Comparison of ENCODE assay signal across 8 cellular contexts in the genomic region with DNA sequence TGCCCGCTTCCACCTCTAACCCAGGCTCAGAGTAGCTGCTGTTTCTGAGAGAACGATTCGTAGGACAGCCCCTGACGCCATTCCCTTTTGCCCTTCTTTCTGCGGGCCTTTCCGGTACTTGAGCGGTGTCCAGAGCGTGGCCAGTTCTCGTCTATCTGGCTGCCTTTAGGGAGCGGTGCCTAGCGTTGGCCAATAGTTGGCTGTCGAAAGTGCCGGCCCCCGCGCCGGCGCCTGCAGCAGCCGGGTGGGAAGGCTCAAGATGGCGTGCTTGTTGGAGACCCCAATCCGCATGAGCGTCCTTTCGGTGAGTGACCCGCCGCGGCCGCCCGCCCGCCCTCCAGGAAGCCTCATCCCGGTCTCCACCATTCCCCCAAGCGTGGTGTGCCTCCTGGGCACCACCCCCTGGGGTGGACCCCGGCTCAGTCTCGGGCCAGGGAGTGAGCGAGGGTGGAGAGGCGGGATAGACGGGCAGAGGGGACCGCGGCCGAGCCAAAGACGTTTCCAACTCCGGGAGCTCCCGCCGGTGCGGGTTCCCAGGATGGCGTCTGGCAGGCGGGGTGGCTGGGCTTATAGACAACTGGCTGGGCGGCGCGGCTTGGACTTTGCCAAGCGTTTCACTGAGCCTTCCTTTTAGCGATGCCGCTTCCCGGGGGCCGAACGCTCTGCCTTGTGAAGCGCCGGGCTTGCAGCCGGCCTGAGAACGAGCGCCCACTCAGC. TPM values are rescaled to one million over a fixed set of nuclear protein-coding genes. Genes with fewer than 3 reads are reported as not detected.
DNase-seq lines count a peak whose midpoint lies in the region; ATAC-seq and TF ChIP-seq lines count a peak whose summit lies in the region.

A gene with protein sequence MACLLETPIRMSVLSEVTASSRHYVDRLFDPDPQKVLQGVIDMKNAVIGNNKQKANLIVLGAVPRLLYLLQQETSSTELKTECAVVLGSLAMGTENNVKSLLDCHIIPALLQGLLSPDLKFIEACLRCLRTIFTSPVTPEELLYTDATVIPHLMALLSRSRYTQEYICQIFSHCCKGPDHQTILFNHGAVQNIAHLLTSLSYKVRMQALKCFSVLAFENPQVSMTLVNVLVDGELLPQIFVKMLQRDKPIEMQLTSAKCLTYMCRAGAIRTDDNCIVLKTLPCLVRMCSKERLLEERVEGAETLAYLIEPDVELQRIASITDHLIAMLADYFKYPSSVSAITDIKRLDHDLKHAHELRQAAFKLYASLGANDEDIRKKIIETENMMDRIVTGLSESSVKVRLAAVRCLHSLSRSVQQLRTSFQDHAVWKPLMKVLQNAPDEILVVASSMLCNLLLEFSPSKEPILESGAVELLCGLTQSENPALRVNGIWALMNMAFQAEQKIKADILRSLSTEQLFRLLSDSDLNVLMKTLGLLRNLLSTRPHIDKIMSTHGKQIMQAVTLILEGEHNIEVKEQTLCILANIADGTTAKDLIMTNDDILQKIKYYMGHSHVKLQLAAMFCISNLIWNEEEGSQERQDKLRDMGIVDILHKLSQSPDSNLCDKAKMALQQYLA (plus strand): TSS at position 6 of the 717 bp plus-strand sequence. CDS start 254 bp downstream, at position 260.

- POLR2A ChIA-PET in CD8-positive, alpha-beta T cell (lab: Charles Lee) = interaction anchor here (0.9 to 4.1 kb wide), 5 partner anchors 9 to 407 kb away, joined by 3 to 35 read pairs (median 4); partner anchors contain the start of genes CEP70, DBR1 and NME9

- H3K36me3 ChIP-seq in CD8-positive, alpha-beta T cell (ENCODE audit: insufficient read depth, low read length) = no peaks in the 10 kb centered on the region
- H3K36me3 ChIP-seq in gastroesophageal sphincter (peaks cover 0 to 6% of the 10 kb centered on the region in 2 donors), neuronal stem cell (replicated peaks in 1 of 2; ENCODE audit: control insufficient read depth in 2 of 2, insufficient read depth in 2 of 2, low read length in 2 of 2) (peaks cover 2 to 27% of the 10 kb centered on the region in 2 donors)

- H3K79me1 ChIP-seq in neuronal stem cell (ENCODE audit: low read depth, low read length) = peaks cover 2% of the 10 kb centered on the region

- H2BK120ac ChIP-seq in neuronal stem cell (ENCODE audit: low read depth, low read length) = no peak within 1 kb of the TSS

- H4K91ac ChIP-seq in neuronal stem cell (ENCODE audit: low read depth, low read length, poor library complexity) = no peak within 1 kb of the TSS

- no peaks in the 10 kb centered on the region for H3K9me3 ChIP-seq in CD8-positive, alpha-beta T cell (ENCODE audit: low read length)
- H3K9me3 ChIP-seq in gastroesophageal sphincter (no peaks in the 10 kb centered on the region), neuronal stem cell (replicated peaks in 1 of 2; ENCODE audit: control insufficient read depth in 2 of 2, insufficient read depth in 1 of 2, low read depth in 1 of 2, low read length in 2 of 2) (peaks cover 1 to 8% of the 10 kb centered on the region in 2 donors)

- H3K27ac ChIP-seq in CD8-positive, alpha-beta T cell (ENCODE audit: low read depth, low read length) = peak within 1 kb of the TSS; percentile 90
- H3K27ac ChIP-seq in gastroesophageal sphincter (peak within 1 kb of the TSS; percentile 95 to 99 (median 98)), neuronal stem cell (replicated peaks; ENCODE audit: low read length) (peak within 1 kb of the TSS; percentile 90)

- H3K4me3 Mint-ChIP-seq in CD8-positive, alpha-beta T cell = peak within 1 kb of the TSS; percentile 97
- H3K4me3 Mint-ChIP-seq in activated naive CD4-positive, alpha-beta T cell treated with anti-CD3 and anti-CD28 coated beads, Interleukin-2, amount 50 U/mL, for 24 hours = peak within 1 kb of the TSS; percentile 97

- H4K8ac ChIP-seq in neuronal stem cell (ENCODE audit: low read depth, low read length) = no peak within 1 kb of the TSS

- H3K4me1 Mint-ChIP-seq in CD8-positive, alpha-beta T cell (ENCODE audit: low read depth) = peaks cover 40% of the 10 kb centered on the region
- H3K4me1 Mint-ChIP-seq in activated naive CD4-positive, alpha-beta T cell treated with anti-CD3 and anti-CD28 coated beads, Interleukin-2, amount 50 U/mL, for 24 hours = peaks cover 45% of the 10 kb centered on the region

- H3K14ac ChIP-seq in neuronal stem cell (ENCODE audit: low read length) = peak within 1 kb of the TSS; percentile 60

- no peak for TF ChIP-seq CTCF in CD8-positive, alpha-beta T cell (IDR thresholded peaks at IDR 0.05)
- TF ChIP-seq CTCF in gastroesophageal sphincter (IDR thresholded peaks at IDR 0.05) = no peak

- H3K4ac ChIP-seq in neuronal stem cell (ENCODE audit: low read length) = no peak within 1 kb of the TSS

- peak in 4 of 7 experiments; percentile 26 to 49 (median 32) for DNase-seq in CD8-positive, alpha-beta T cell
- DNase-seq in NOMO-1 treated with DMSO at 0.1 percent for 48 hours (lab: John Stamatoyannopoulos, UW; ENCODE audit: unreplicated experiment) (peak; percentile 63), neuronal stem cell (ENCODE audit: low spot score) (peak; percentile 84), NCI-H774 (lab: John Stamatoyannopoulos, UW) (no peak)

- CTCF ChIA-PET in CD8-positive, alpha-beta T cell (lab: Charles Lee) = interaction anchor here (1.2 kb wide), 2 partner anchors 16 to 140 kb away, joined by 3 read pairs; no protein-coding TSS in a partner anchor

- peak within 1 kb of the TSS; percentile 94 for H3K4me3 ChIP-seq in CD8-positive, alpha-beta T cell (ENCODE audit: low read depth, low read length)
- H3K4me3 ChIP-seq in gastroesophageal sphincter (peak within 1 kb of the TSS; percentile 95), neuronal stem cell (ENCODE audit: low read length in 2 of 2) (peak within 1 kb of the TSS; percentile 92 to 98)

- peaks cover 5% of the 10 kb centered on the region for H3K27me3 Mint-ChIP-seq in CD8-positive, alpha-beta T cell (ENCODE audit: low read depth)
- H3K27me3 Mint-ChIP-seq in activated naive CD4-positive, alpha-beta T cell treated with anti-CD3 and anti-CD28 coated beads, Interleukin-2, amount 50 U/mL, for 24 hours = no peaks in the 10 kb centered on the region

- H2AFZ ChIP-seq in neuronal stem cell (ENCODE audit: low read length) = peak within 1 kb of the TSS; percentile 100

- 0 to 10% methylated on average over 2 to 6 of the region's 59 CpGs for WGBS in gastroesophageal sphincter (ENCODE audit: low coverage in 1 of 2), 2 donors
- no CpG with 5 or more reads among the region's 59 CpGs for WGBS in neuronal stem cell (ENCODE audit: extremely low coverage in 2 of 2, insufficient read length in 2 of 2, insufficient replicate concordance in 1 of 2), 2 donors

- peak within 1 kb of the TSS; percentile 99 for H3K18ac ChIP-seq in neuronal stem cell (ENCODE audit: low read length)

- H2AK5ac ChIP-seq in neuronal stem cell (ENCODE audit: low read depth, low read length) = no peak within 1 kb of the TSS

- H2BK12ac ChIP-seq in neuronal stem cell (ENCODE audit: low read length) = no peak within 1 kb of the TSS

- H3K4me1 ChIP-seq in CD8-positive, alpha-beta T cell (ENCODE audit: insufficient read depth, low read length) = peaks cover 29% of the 10 kb centered on the region
- H3K4me1 ChIP-seq in gastroesophageal sphincter = peaks cover 7 to 46% (median 12%) of the 10 kb centered on the region in 3 donors
- peaks cover 0 to 2% of the 10 kb centered on the region in 2 donors for H3K4me1 ChIP-seq in neuronal stem cell (ENCODE audit: control insufficient read depth in 2 of 2, insufficient read depth in 1 of 2, low read depth in 1 of 2, low read length in 2 of 2)

- peak; percentile 54 for ATAC-seq in CD8-positive, alpha-beta T cell
- ATAC-seq in GM18873 (IDR thresholded peaks at IDR 0.05; ENCODE audit: low FRiP score, unreplicated experiment) (peak; percentile 52), HG03097 (IDR thresholded peaks at IDR 0.05; ENCODE audit: low FRiP score, unreplicated experiment) (peak; percentile 52), gastroesophageal sphincter (peak; percentile 61)

- H3K4me2 ChIP-seq in neuronal stem cell (ENCODE audit: insufficient read depth, low read length, poor library complexity, severe bottlenecking) = peak within 1 kb of the TSS; percentile 74

- no peaks in the 10 kb centered on the region for H3K27me3 ChIP-seq in CD8-positive, alpha-beta T cell (ENCODE audit: insufficient read depth, low read length)
- H3K27me3 ChIP-seq in gastroesophageal sphincter = no peaks in the 10 kb centered on the region
- peaks cover 0 to 20% (median 6%) of the 10 kb centered on the region in 3 experiments for H3K27me3 ChIP-seq in neuronal stem cell (ENCODE audit: control insufficient read depth in 3 of 3, insufficient read depth in 3 of 3, low read depth in 1 of 3, low read length in 3 of 3)

- H3K23ac ChIP-seq in neuronal stem cell (ENCODE audit: low read depth, low read length, poor library complexity) = peak within 1 kb of the TSS; percentile 16

- no peak for TF ChIP-seq EP300 in gastroesophageal sphincter (IDR thresholded peaks at IDR 0.05)

- peak; percentile 51 to 55 for TF ChIP-seq POLR2A in gastroesophageal sphincter (IDR thresholded peaks at IDR 0.05)

- intact Hi-C loops in CD8-positive, alpha-beta T cell (cut with DNase I, micrococcal nuclease) = loop anchor here (1.0 to 10.0 kb wide), 10 partner anchors 13 to 1991 kb away; partner anchors contain the start of genes CEP70 (in 2 of the 2), DBR1 (in 2 of the 2), FAIM (in 2 of the 2) and NME9 (in 2 of the 2)

- no peaks in the 10 kb centered on the region for H3K9me3 Mint-ChIP-seq in CD8-positive, alpha-beta T cell
- H3K9me3 Mint-ChIP-seq in activated naive CD4-positive, alpha-beta T cell treated with anti-CD3 and anti-CD28 coated beads, Interleukin-2, amount 50 U/mL, for 24 hours = no peaks in the 10 kb centered on the region

- peak within 1 kb of the TSS; percentile 98 for H3K27ac Mint-ChIP-seq in CD8-positive, alpha-beta T cell
- H3K27ac Mint-ChIP-seq in activated naive CD4-positive, alpha-beta T cell treated with anti-CD3 and anti-CD28 coated beads, Interleukin-2, amount 50 U/mL, for 24 hours = peak within 1 kb of the TSS; percentile 98

- H2BK5ac ChIP-seq in neuronal stem cell (ENCODE audit: low read length) = peak within 1 kb of the TSS; percentile 40

- peak within 1 kb of the TSS; percentile 94 for H3K9ac ChIP-seq in neuronal stem cell (ENCODE audit: low read depth, low read length, poor library complexity)

- no peak within 1 kb of the TSS for H2BK15ac ChIP-seq in neuronal stem cell (ENCODE audit: low read length)

- peaks cover 22% of the 10 kb centered on the region for H3K36me3 Mint-ChIP-seq in CD8-positive, alpha-beta T cell
- H3K36me3 Mint-ChIP-seq in activated naive CD4-positive, alpha-beta T cell treated with anti-CD3 and anti-CD28 coated beads, Interleukin-2, amount 50 U/mL, for 24 hours = peaks cover 7% of the 10 kb centered on the region

RNA-seq across cellular contexts. Expression of the gene that starts here (rescaled TPM):
- 10 to 100 TPM; 81.9 to 82.6 TPM for total RNA-seq in CD8-positive, alpha-beta T cell
- total RNA-seq in gastroesophageal sphincter = 100 to 1,000 TPM in 2 of 4 donors, 10 to 100 TPM in 2; 76.0 to 102 (median 91.6) TPM
- polyA plus RNA-seq in neuronal stem cell (2013, experiment 1 of 2) = 33.5 TPM
- polyA plus RNA-seq in neuronal stem cell (2013, experiment 2 of 2) = 37.8 TPM
